In the genomic region with DNA sequence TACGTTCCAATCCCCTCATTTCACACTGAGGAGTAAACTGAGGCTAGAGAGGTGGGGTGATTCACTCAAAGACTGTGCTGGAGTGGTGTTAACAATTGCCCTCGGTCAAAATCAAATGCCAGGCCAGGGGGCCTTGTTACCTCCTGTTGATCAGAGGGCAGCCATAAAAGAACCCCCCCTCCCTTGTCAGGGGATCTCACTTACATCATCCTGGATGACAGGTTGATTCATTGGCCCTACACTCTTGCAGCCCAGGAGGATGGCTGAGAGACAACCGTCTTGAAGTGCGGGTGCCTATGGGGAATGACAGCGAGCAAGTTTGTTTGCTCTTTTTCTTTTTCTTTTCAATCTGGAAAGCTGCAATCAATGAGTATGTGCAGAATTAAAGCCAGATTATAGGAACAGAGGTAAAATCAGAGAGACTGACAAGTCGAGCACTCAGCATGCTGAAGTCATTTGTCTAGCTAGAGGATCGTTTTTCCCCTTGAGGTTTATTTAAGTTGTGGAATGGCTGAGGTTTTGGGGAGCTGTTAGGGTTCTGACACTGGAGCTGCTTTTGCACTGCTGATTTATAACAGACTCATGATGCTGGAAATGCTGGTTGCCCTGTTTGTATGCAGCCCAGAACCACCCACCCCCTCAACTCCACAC, we compare ENCODE assay signal across 21 cellular contexts.
"Had no signal": no experiment of that assay in that cellular context is flagged by ENCODE, and none has a peak within 500 bp of the region (broad histone marks: within the 10 kb centered on the region; RNA-seq: fewer than 3 reads in every experiment).

No MANE protein-coding gene starts in this region.

- H3K27ac Mint-ChIP-seq: activated naive CD4-positive, alpha-beta T cell treated with anti-CD3 and anti-CD28 coated beads, Interleukin-2, amount 50 U/mL, for 24 hours; activated T-cell treated with anti-CD3 and anti-CD28 coated beads, Interleukin-2, amount 50 U/mL, for 72 hours; immature natural killer cell; naive thymus-derived CD8-positive, alpha-beta T cell; stimulated activated naive CD8-positive, alpha-beta T cell treated with anti-CD3 and anti-CD28 coated beads, Interleukin-15, Interleukin-2, amounts not matched to agents 100 ng/mL and 50 ng/mL, for 24 hours had no signal

- H3K36me3 ChIP-seq: gastroesophageal sphincter, right lobe of liver, suprapubic skin, transverse colon, vagina had no signal

- H3K4me3 Mint-ChIP-seq: activated naive CD4-positive, alpha-beta T cell treated with anti-CD3 and anti-CD28 coated beads, Interleukin-2, amount 50 U/mL, for 24 hours; activated T-cell treated with anti-CD3 and anti-CD28 coated beads, Interleukin-2, amount 50 U/mL, for 72 hours; immature natural killer cell; naive thymus-derived CD8-positive, alpha-beta T cell; stimulated activated naive CD8-positive, alpha-beta T cell treated with anti-CD3 and anti-CD28 coated beads, Interleukin-15, Interleukin-2, amounts not matched to agents 100 ng/mL and 50 ng/mL, for 24 hours had no signal

- H3K27me3 Mint-ChIP-seq: activated naive CD4-positive, alpha-beta T cell treated with anti-CD3 and anti-CD28 coated beads, Interleukin-2, amount 50 U/mL, for 24 hours; stimulated activated naive CD8-positive, alpha-beta T cell treated with anti-CD3 and anti-CD28 coated beads, Interleukin-15, Interleukin-2, amounts not matched to agents 100 ng/mL and 50 ng/mL, for 24 hours had no signal

- FAIRE-seq: small intestine, TTC549 had no signal

- H3K9me3 ChIP-seq: gastroesophageal sphincter, mucosa of descending colon, right lobe of liver, suprapubic skin, transverse colon, vagina had no signal

- H2AFZ ChIP-seq: parathyroid adenoma had no signal

- H3K9ac ChIP-seq: parathyroid adenoma had no signal

- H3K27ac ChIP-seq: dorsolateral prefrontal cortex, gastroesophageal sphincter, parathyroid adenoma, right lobe of liver, transverse colon, vagina had no signal

- H3K79me2 ChIP-seq: parathyroid adenoma had no signal

- H3K27me3 ChIP-seq: gastroesophageal sphincter, right lobe of liver, suprapubic skin, transverse colon, vagina had no signal

- ATAC-seq: activated T-cell treated with anti-CD3 and anti-CD28 coated beads, Interleukin-2, amount 50 U/mL, for 72 hours; left ventricle myocardium superior; mucosa of descending colon; naive thymus-derived CD8-positive, alpha-beta T cell; right lobe of liver had no signal

- DNase-seq: activated CD4-positive, alpha-beta T cell treated with anti-CD3 and anti-CD28 coated beads, Interleukin-2, amount 50 U/mL, for 4 hours; activated gamma-delta T cell; activated T-cell treated with anti-CD3 and anti-CD28 coated beads, Interleukin-2, amount 50 U/mL, for 72 hours; caudate nucleus; dorsolateral prefrontal cortex; immature natural killer cell; left ventricle myocardium superior; mucosa of descending colon; naive thymus-derived CD8-positive, alpha-beta T cell; right lobe of liver; stimulated activated CD4-positive, alpha-beta T cell treated with anti-CD3 and anti-CD28 coated beads, Interleukin-15, amount 100 ng/mL, for 24 hours; stimulated activated CD4-positive, alpha-beta T cell treated with anti-CD3 and anti-CD28 coated beads, Interleukin-2, amount 100 ng/mL, for 48 hours; transverse colon had no signal

- H3K9me3 Mint-ChIP-seq: activated naive CD4-positive, alpha-beta T cell treated with anti-CD3 and anti-CD28 coated beads, Interleukin-2, amount 50 U/mL, for 24 hours; activated T-cell treated with anti-CD3 and anti-CD28 coated beads, Interleukin-2, amount 50 U/mL, for 72 hours; naive thymus-derived CD8-positive, alpha-beta T cell; stimulated activated naive CD8-positive, alpha-beta T cell treated with anti-CD3 and anti-CD28 coated beads, Interleukin-15, Interleukin-2, amounts not matched to agents 100 ng/mL and 50 ng/mL, for 24 hours had no signal

- H3K4me1 ChIP-seq: parathyroid adenoma, right lobe of liver had no signal

- H3K36me3 Mint-ChIP-seq: activated naive CD4-positive, alpha-beta T cell treated with anti-CD3 and anti-CD28 coated beads, Interleukin-2, amount 50 U/mL, for 24 hours; immature natural killer cell; naive thymus-derived CD8-positive, alpha-beta T cell had no signal

- H3K4me3 ChIP-seq: dorsolateral prefrontal cortex, gastroesophageal sphincter, mucosa of descending colon, right lobe of liver, suprapubic skin, transverse colon, vagina had no signal
